13 cellular contexts compared by ENCODE assay signal in genomic region chr2:113126845-113127645, GRCh38. TPM values are rescaled to one million over a fixed set of nuclear protein-coding genes. Genes with fewer than 3 reads are reported as not detected.
DNase-seq lines count a peak whose midpoint lies in the region; ATAC-seq, FAIRE-seq and TF ChIP-seq lines count a peak whose summit lies in the region.
"Had no signal": no experiment of that assay in that cellular context is flagged by ENCODE, and none has a peak within 500 bp of the region (broad histone marks: within the 10 kb centered on the region; RNA-seq: fewer than 3 reads in every experiment).

Gene IL1RN, plus strand, starts transcription at chr2:113127598. Its CDS starts 27 bp downstream, at chr2:113127625.

- no peaks in the 10 kb centered on the region for H3K79me2 ChIP-seq in K562 (ENCODE audit: control insufficient read depth, insufficient read depth, low read length)
- peaks cover 27% of the 10 kb centered on the region for H3K79me2 ChIP-seq in HepG2 (ENCODE audit: insufficient read depth, low read length)

- intact Hi-C loops in K562 (cut with micrococcal nuclease): no loop called here
- intact Hi-C loops in HepG2 (cut with micrococcal nuclease; ENCODE audit: unreplicated experiment): loop anchor here (1.0 to 2.0 kb wide), 3 partner anchors 39 to 46 kb away; no protein-coding TSS in a partner anchor
- intact Hi-C loops in left colon (cut with DNase I, micrococcal nuclease): no loop called here
- intact Hi-C loops in kidney (cut with DNase I): no loop called here

- H3K4me3 ChIP-seq in K562 (no peak within 1 kb of the TSS), HepG2 (replicated peaks in 1 of 3; ENCODE audit: insufficient read depth in 1 of 3, low read depth in 2 of 3, low read length in 3 of 3) (peak within 1 kb of the TSS; percentile 61 to 77 (median 73)), suprapubic skin (no peak within 1 kb of the TSS), kidney (ENCODE audit: low read length in 2 of 2) (no peak within 1 kb of the TSS), neuronal stem cell (ENCODE audit: low read length in 2 of 2) (no peak within 1 kb of the TSS)
- H3K4me3 ChIP-seq: SK-N-MC had no signal

- no peak for TF ChIP-seq RAD21 in K562 (CRISPR knock-in tag; conservative IDR thresholded peaks at IDR 0.05 in 1 of 2, IDR thresholded peaks at IDR 0.05 in 1 of 2)
- TF ChIP-seq RAD21 in HepG2 (CRISPR knock-in tag; IDR thresholded peaks at IDR 0.05): peak; percentile 28

- H3K4ac ChIP-seq in neuronal stem cell (ENCODE audit: low read length): no peak within 1 kb of the TSS

- H4K91ac ChIP-seq in neuronal stem cell (ENCODE audit: low read depth, low read length, poor library complexity): no peak within 1 kb of the TSS

- H3K36me3 ChIP-seq in K562 (ENCODE audit: control insufficient read depth, insufficient read depth, low read length) (no peaks in the 10 kb centered on the region), HepG2 (replicated peaks in 1 of 2; ENCODE audit: control insufficient read depth in 1 of 2, insufficient read depth in 2 of 2, low read length in 2 of 2) (peaks cover 19 to 26% of the 10 kb centered on the region in 2 experiments; a peak in 4 of 5 replicates), suprapubic skin (peaks cover 18% of the 10 kb centered on the region), kidney (ENCODE audit: control insufficient read depth in 1 of 2, insufficient read depth in 2 of 2, low read length in 2 of 2) (no peaks in the 10 kb centered on the region), neuronal stem cell (replicated peaks in 1 of 2; ENCODE audit: control insufficient read depth in 2 of 2, insufficient read depth in 2 of 2, low read length in 2 of 2) (no peaks in the 10 kb centered on the region)

- H4K20me1 ChIP-seq in K562 (replicated peaks; ENCODE audit: control insufficient read depth, insufficient read depth, low read length): no peaks in the 10 kb centered on the region
- no peaks in the 10 kb centered on the region for H4K20me1 ChIP-seq in HepG2 (ENCODE audit: insufficient read depth, low read length)

- no peak within 1 kb of the TSS for H3K18ac ChIP-seq in neuronal stem cell (ENCODE audit: low read length)

- H2BK15ac ChIP-seq in neuronal stem cell (ENCODE audit: low read length): no peak within 1 kb of the TSS

- no peak within 1 kb of the TSS for H3K4me2 ChIP-seq in K562 (ENCODE audit: insufficient read depth, low read length)
- H3K4me2 ChIP-seq in HepG2 (ENCODE audit: low read depth, low read length): peak within 1 kb of the TSS; percentile 95
- H3K4me2 ChIP-seq in neuronal stem cell (ENCODE audit: insufficient read depth, low read length, poor library complexity, severe bottlenecking): no peak within 1 kb of the TSS

- BruUV-seq in K562 (replicated peaks; lab: Mats Ljungman, UMichigan) (no TSS peak), HepG2 (replicated peaks; lab: Mats Ljungman, UMichigan) (no TSS peak)

- CTCF ChIA-PET in K562 (lab: Yijun Ruan, JAX; ENCODE audit: low intra/inter-chr PET ratio) (interaction anchor here (0.5 kb wide), 1 partner anchor 33 kb away, joined by 5 read pairs; no protein-coding TSS in a partner anchor), HepG2 (lab: Yijun Ruan, JAX; ENCODE audit: low intra/inter-chr PET ratio, low total read pairs) (no interaction called here)

- 8% methylated on average over 16 of the region's 16 CpGs for WGBS in K562 (ENCODE audit: insufficient coverage, low coverage, missing lambda C conversion rate)
- WGBS in HepG2 (ENCODE audit: low lambda C conversion rate): 1% methylated on average over 16 of the region's 16 CpGs
- WGBS in suprapubic skin: 82% methylated on average over 16 of the region's 16 CpGs
- no CpG with 5 or more reads among the region's 16 CpGs for WGBS in neuronal stem cell (ENCODE audit: extremely low coverage in 2 of 2, insufficient read length in 2 of 2, insufficient replicate concordance in 1 of 2), 2 donors

- H2BK5ac ChIP-seq in neuronal stem cell (ENCODE audit: low read length): no peak within 1 kb of the TSS

- TF ChIP-seq CTCF in K562 (IDR thresholded peaks at IDR 0.05 in 2 of 3, conservative IDR thresholded peaks at IDR 0.05 in 1 of 3; ENCODE audit: insufficient read depth in 2 of 3, low read depth in 1 of 3, low read length in 3 of 3): no peak
- TF ChIP-seq CTCF in HepG2 (CRISPR knock-in tag; IDR thresholded peaks at IDR 0.05): 0 out of 2 replicates have a peak, but pooled peaks have one; percentile 13
- TF ChIP-seq CTCF in suprapubic skin (IDR thresholded peaks at IDR 0.05): no peak
- no peak for TF ChIP-seq CTCF in kidney (IDR thresholded peaks at IDR 0.05; ENCODE audit: borderline replicate concordance, extremely low read depth, insufficient read depth)

- TF ChIP-seq EP300 in K562 (IDR thresholded peaks at IDR 0.05; ENCODE audit: low read length) (no peak), HepG2 (IDR thresholded peaks at IDR 0.05; ENCODE audit: low read depth in 2 of 2, low read length in 2 of 2) (peak; percentile 81 to 96), HepG2 (CRISPR knock-in tag; IDR thresholded peaks at IDR 0.05; ENCODE audit: borderline replicate concordance) (peak; percentile 92), suprapubic skin (IDR thresholded peaks at IDR 0.05) (no peak)

- no peak within 1 kb of the TSS for H3K14ac ChIP-seq in neuronal stem cell (ENCODE audit: low read length)

- H2BK12ac ChIP-seq in neuronal stem cell (ENCODE audit: low read length): no peak within 1 kb of the TSS

- TF ChIP-seq POLR2A in K562 (conservative IDR thresholded peaks at IDR 0.05) (no peak), HepG2 (IDR thresholded peaks at IDR 0.05; ENCODE audit: insufficient read depth in 1 of 2, low read depth in 2 of 2, low read length in 2 of 2) (peak in 1 of 2 experiments; percentile 46; a peak in 3 of 4 replicates), suprapubic skin (IDR thresholded peaks at IDR 0.05) (no peak)

- no peak within 1 kb of the TSS for H3K27ac Mint-ChIP-seq in activated naive CD8-positive, alpha-beta T cell treated with anti-CD3 and anti-CD28 coated beads, Interleukin-2, amount 50 U/mL, for 24 hours

- no peak within 1 kb of the TSS for H2BK120ac ChIP-seq in neuronal stem cell (ENCODE audit: low read depth, low read length)

- H3K27me3 ChIP-seq in K562 (ENCODE audit: control insufficient read depth in 2 of 2, insufficient read depth in 2 of 2, low read length in 2 of 2) (peaks cover 9 to 47% of the 10 kb centered on the region in 2 experiments; a peak in 4 of 5 replicates), HepG2 (ENCODE audit: control insufficient read depth in 1 of 2, insufficient read depth in 2 of 2, low read length in 2 of 2) (no peaks in the 10 kb centered on the region; a peak in 1 of 5 replicates), suprapubic skin (no peaks in the 10 kb centered on the region), neuronal stem cell (ENCODE audit: control insufficient read depth in 3 of 3, insufficient read depth in 3 of 3, low read depth in 1 of 3, low read length in 3 of 3) (peaks cover 0 to 34% (median 2%) of the 10 kb centered on the region in 3 experiments)

- FAIRE-seq in K562 (lab: Jason Lieb, UNC): no peak
- FAIRE-seq in HepG2 (lab: Jason Lieb, UNC): peak; percentile 93
- no peak for FAIRE-seq in kidney (lab: Jason Lieb, UNC)

- H3K9ac ChIP-seq in K562 (ENCODE audit: insufficient read depth in 1 of 2, low read depth in 2 of 2, low read length in 2 of 2) (no peak within 1 kb of the TSS), HepG2 (ENCODE audit: insufficient read depth, low read depth, low read length) (peak within 1 kb of the TSS; percentile 88), kidney (ENCODE audit: low read length in 2 of 2) (no peak within 1 kb of the TSS), neuronal stem cell (ENCODE audit: low read depth, low read length, poor library complexity) (no peak within 1 kb of the TSS)

- POLR2A ChIA-PET in K562 (lab: Yijun Ruan, JAX): no interaction called here
- POLR2A ChIA-PET in HepG2 (lab: Yijun Ruan, JAX): interaction anchor here (0.9 to 5.8 kb wide), 23 partner anchors 9 to 482 kb away, joined by 3 to 45 read pairs (median 4); partner anchors contain the start of genes PSD4 and SLC20A1

- H3K79me1 ChIP-seq in neuronal stem cell (ENCODE audit: low read depth, low read length): no peaks in the 10 kb centered on the region

- no peak within 1 kb of the TSS for H4K8ac ChIP-seq in neuronal stem cell (ENCODE audit: low read depth, low read length)

- no peaks in the 10 kb centered on the region; a peak in 1 of 5 replicates for H3K4me1 ChIP-seq in K562 (replicated peaks in 1 of 2; ENCODE audit: control insufficient read depth in 2 of 2, insufficient read depth in 2 of 2, low read length in 2 of 2)
- H3K4me1 ChIP-seq in HepG2 (ENCODE audit: insufficient read depth, low read length): peaks cover 81% of the 10 kb centered on the region
- H3K4me1 ChIP-seq in suprapubic skin: peaks cover 23% of the 10 kb centered on the region
- no peaks in the 10 kb centered on the region for H3K4me1 ChIP-seq in kidney (ENCODE audit: control insufficient read depth in 1 of 2, insufficient read depth in 1 of 2, low read depth in 1 of 2, low read length in 2 of 2)
- H3K4me1 ChIP-seq in neuronal stem cell (ENCODE audit: control insufficient read depth in 2 of 2, insufficient read depth in 1 of 2, low read depth in 1 of 2, low read length in 2 of 2): no peaks in the 10 kb centered on the region

- H3K27me3 Mint-ChIP-seq in activated naive CD8-positive, alpha-beta T cell treated with anti-CD3 and anti-CD28 coated beads, Interleukin-2, amount 50 U/mL, for 24 hours: peaks cover 8% of the 10 kb centered on the region

- H3K4me3 Mint-ChIP-seq in activated naive CD8-positive, alpha-beta T cell treated with anti-CD3 and anti-CD28 coated beads, Interleukin-2, amount 50 U/mL, for 24 hours: no peak within 1 kb of the TSS

- H3K9me3 Mint-ChIP-seq in activated naive CD8-positive, alpha-beta T cell treated with anti-CD3 and anti-CD28 coated beads, Interleukin-2, amount 50 U/mL, for 24 hours: no peaks in the 10 kb centered on the region

- H3K9me3 ChIP-seq in K562 (replicated peaks; ENCODE audit: control insufficient read depth, insufficient read depth, low read depth, low read length) (no peaks in the 10 kb centered on the region), HepG2 (ENCODE audit: low read length) (no peaks in the 10 kb centered on the region), suprapubic skin (no peaks in the 10 kb centered on the region), kidney (ENCODE audit: control insufficient read depth in 1 of 2, low read length in 2 of 2) (no peaks in the 10 kb centered on the region), neuronal stem cell (replicated peaks in 1 of 2; ENCODE audit: control insufficient read depth in 2 of 2, insufficient read depth in 1 of 2, low read depth in 1 of 2, low read length in 2 of 2) (no peaks in the 10 kb centered on the region)

- no peak within 1 kb of the TSS for H2AK5ac ChIP-seq in neuronal stem cell (ENCODE audit: low read depth, low read length)

- H3K23ac ChIP-seq in neuronal stem cell (ENCODE audit: low read depth, low read length, poor library complexity): no peak within 1 kb of the TSS

- ATAC-seq in K562: no peak
- peak; percentile 85 for ATAC-seq in HepG2
- ATAC-seq in left colon: no peak
- no peak for ATAC-seq in activated naive CD8-positive, alpha-beta T cell treated with anti-CD3 and anti-CD28 coated beads, Interleukin-2, amount 50 U/mL, for 24 hours

- H3K9me1 ChIP-seq in K562 (ENCODE audit: control insufficient read depth, insufficient read depth, low read length): peaks cover 3% of the 10 kb centered on the region

- DNase-seq in NOMO-1 (lab: John Stamatoyannopoulos, UW; ENCODE audit: unreplicated experiment in 2 of 2) (peak; percentile 87 to 91), K562 (ENCODE audit: extremely low read depth in 1 of 4, low spot score in 3 of 4) (no peak), HepG2 (ENCODE audit: low spot score) (peak; percentile 97), suprapubic skin (ENCODE audit: low spot score in 2 of 2) (no peak), left colon (no peak), kidney (no peak), neuronal stem cell (ENCODE audit: low spot score) (no peak)
- DNase-seq in activated naive CD8-positive, alpha-beta T cell treated with anti-CD3 and anti-CD28 coated beads, Interleukin-2, amount 50 U/mL, for 24 hours: no peak
- DNase-seq: activated CD4-positive, alpha-beta T cell treated with anti-CD3 and anti-CD28 coated beads, Interleukin-2, amount 50 U/mL, for 4 hours; NCI-H1105; NCI-H524 treated with DMSO at 0.1 percent for 48 hours had no signal

- H3K36me3 Mint-ChIP-seq in activated naive CD8-positive, alpha-beta T cell treated with anti-CD3 and anti-CD28 coated beads, Interleukin-2, amount 50 U/mL, for 24 hours (ENCODE audit: low read depth): no peaks in the 10 kb centered on the region

- no peak within 1 kb of the TSS for H3K27ac ChIP-seq in K562 (ENCODE audit: extremely low read depth, low read depth, low read length)
- peak within 1 kb of the TSS; percentile 92 for H3K27ac ChIP-seq in HepG2 (ENCODE audit: extremely low read length, insufficient read depth, low read length)
- no peak within 1 kb of the TSS for H3K27ac ChIP-seq in suprapubic skin
- H3K27ac ChIP-seq in kidney (ENCODE audit: low read depth in 2 of 2, low read length in 2 of 2): no peak within 1 kb of the TSS
- H3K27ac ChIP-seq in neuronal stem cell (replicated peaks; ENCODE audit: low read length): no peak within 1 kb of the TSS
- H3K27ac ChIP-seq: SK-N-MC had no signal

- H2AFZ ChIP-seq in K562 (ENCODE audit: low read depth, low read length) (no peak within 1 kb of the TSS), HepG2 (ENCODE audit: low read length) (no peak within 1 kb of the TSS), neuronal stem cell (ENCODE audit: low read length) (no peak within 1 kb of the TSS)

- in situ Hi-C loops in K562 (cut with MboI): no loop called here
- in situ Hi-C loops in HepG2 (cut with HindIII; ENCODE audit: extremely low pct_ligation_motif_present, low pct_unique_long_range_greater_than_20kb): no loop called here

- H3K4me1 Mint-ChIP-seq in activated naive CD8-positive, alpha-beta T cell treated with anti-CD3 and anti-CD28 coated beads, Interleukin-2, amount 50 U/mL, for 24 hours: peaks cover 54% of the 10 kb centered on the region

RNA-seq across cellular contexts. Expression of gene IL1RN, which starts in this region (rescaled TPM):
- total RNA-seq in K562 (2011; cell fraction: chromatin; rRNA removed; ENCODE audit: low replicate concordance): not detected in 2 replicates
- not detected in 2 replicates for total RNA-seq in K562 (2011; cell fraction: nucleolus; rRNA removed)
- not detected in 2 replicates for total RNA-seq in K562 (2011; cell fraction: nucleoplasm; rRNA removed)
- total RNA-seq in K562 (2014; rRNA removed) (not detected in 2 replicates), K562 (2014; rRNA removed; fragmentation: Illumina TruSeq; extraction: Trizol) (not detected in 2 replicates), K562 (2015; rRNA removed; fragmentation: Illumina TruSeq; extraction: Trizol) (not detected in 2 replicates), K562 (2021) (not detected in 2 replicates), HepG2 (2016; rRNA removed; fragmentation: Illumina TruSeq; extraction: Trizol) (21.1 and 21.2 TPM in 2 replicates), suprapubic skin (100 to 1,000 TPM; 129 to 147 (median 135) TPM), left colon (10 to 100 TPM in 1 of 2 donors, 1 to 10 TPM in 1; 2.6 to 15.7 TPM), kidney (2.1 TPM)
- polyA plus RNA-seq in K562 (2011; rRNA removed) (0.13 TPM in 1 of 2 replicates, not detected in the other), K562 (2014; fragmentation: Illumina TruSeq; extraction: Trizol) (not detected in 2 replicates), K562 (2014; fragmentation: Nextera tagmentation; extraction: Ambion mirVana) (not detected), K562 (2014; rRNA removed) (not detected in 2 replicates), HepG2 (2011; rRNA removed) (101 and 142 TPM in 2 replicates), kidney (ENCODE audit: insufficient read depth, low read depth, low replicate concordance) (1.3 TPM)
- polyA plus RNA-seq in K562 (2011; cell fraction: cytosol; rRNA removed): 0.12 TPM in 1 of 2 replicates, not detected in the other
- not detected in 2 replicates for polyA plus RNA-seq in K562 (2011; cell fraction: nucleus; rRNA removed)
- polyA plus RNA-seq in K562 (2012): 0.13 and 0.26 TPM in 2 replicates
- polyA minus RNA-seq in K562 (2011; rRNA and poly(A)+ RNA removed): not detected in 2 replicates
- polyA minus RNA-seq in K562 (2011; cell fraction: cytosol; rRNA and poly(A)+ RNA removed): not detected in 2 replicates
- polyA minus RNA-seq in K562 (2011; cell fraction: nucleus; rRNA and poly(A)+ RNA removed): not detected in 2 replicates
- total RNA-seq in HepG2 (2016; cell fraction: cytosol; rRNA removed; fragmentation: Illumina TruSeq; extraction: Trizol; ENCODE audit: low read depth): 6.3 and 8.3 TPM in 2 replicates
- 21.0 and 24.7 TPM in 2 replicates for total RNA-seq in HepG2 (2016; cell fraction: insoluble cytoplasmic fraction; rRNA removed; fragmentation: Illumina TruSeq; extraction: Trizol)
- total RNA-seq in HepG2 (2016; cell fraction: membrane; rRNA removed; fragmentation: Illumina TruSeq; extraction: Trizol): 18.1 and 19.8 TPM in 2 replicates
- 16.3 and 16.9 TPM in 2 replicates for total RNA-seq in HepG2 (2016; cell fraction: nucleus; rRNA removed; fragmentation: Illumina TruSeq; extraction: Trizol)
- 92.3 and 115 TPM in 2 replicates for polyA plus RNA-seq in HepG2 (2011; cell fraction: cytosol; rRNA removed)
- 29.8 and 45.4 TPM in 2 replicates for polyA plus RNA-seq in HepG2 (2011; cell fraction: nucleus; rRNA removed)
- 96.1 and 98.3 TPM in 2 replicates for polyA plus RNA-seq in HepG2 (2012)
- 12.2 and 14.7 TPM in 2 replicates for polyA plus RNA-seq in HepG2 (2016; cell fraction: cytosol; fragmentation: Illumina TruSeq; extraction: Trizol; ENCODE audit: low read depth)
- polyA plus RNA-seq in HepG2 (2016; cell fraction: insoluble cytoplasmic fraction; fragmentation: Illumina TruSeq; extraction: Trizol; ENCODE audit: low read depth): 46.6 and 48.4 TPM in 2 replicates
- polyA plus RNA-seq in HepG2 (2016; cell fraction: membrane; fragmentation: Illumina TruSeq; extraction: Trizol; ENCODE audit: low read depth): 32.1 and 33.8 TPM in 2 replicates
- polyA plus RNA-seq in HepG2 (2016; cell fraction: nucleus; fragmentation: Illumina TruSeq; extraction: Trizol; ENCODE audit: insufficient read depth, low read depth): 23.4 and 24.9 TPM in 2 replicates
- 0.42 and 94.0 TPM in 2 replicates for polyA minus RNA-seq in HepG2 (2011; rRNA and poly(A)+ RNA removed; ENCODE audit: low replicate concordance)
- 35.5 and 37.1 TPM in 2 replicates for polyA minus RNA-seq in HepG2 (2011; cell fraction: cytosol; rRNA and poly(A)+ RNA removed)
- polyA minus RNA-seq in HepG2 (2011; cell fraction: nucleus; rRNA and poly(A)+ RNA removed): 29.4 and 42.8 TPM in 2 replicates
- not detected for polyA plus RNA-seq in neuronal stem cell (2013, experiment 1 of 2)
- polyA plus RNA-seq in neuronal stem cell (2013, experiment 2 of 2): not detected
- total RNA-seq: myocyte had no signal

Comparison
In these comparisons a context has a peak if more than half of its experiments do, and no peak if none do; other contexts are left out.
1. DNase-seq: peak in NOMO-1 (2 of 2) and HepG2 (single experiment); none in K562 (0 of 4), suprapubic skin (0 of 2), left colon (0 of 2), kidney (single experiment), neuronal stem cell (single experiment) and activated naive CD8-positive, alpha-beta T cell treated with anti-CD3 and anti-CD28 coated beads, Interleukin-2, amount 50 U/mL, for 24 hours (single experiment).
2. H3K4me3 ChIP-seq: peak in HepG2 (3 of 3); none in K562 (single experiment), suprapubic skin (single experiment), kidney (0 of 2) and neuronal stem cell (0 of 2).